8 cellular contexts compared by ENCODE assay signal in genomic region chr1:62175568-62176179, GRCh38. TPM values are rescaled to one million over a fixed set of nuclear protein-coding genes. Genes with fewer than 3 reads are reported as not detected.
DNase-seq lines count a peak whose midpoint lies in the region; ATAC-seq, FAIRE-seq and TF ChIP-seq lines count a peak whose summit lies in the region.

No MANE protein-coding gene starts in this region.

- DNase-seq in activated T-cell treated with anti-CD3 and anti-CD28 coated beads, Interleukin-2, amount 50 U/mL, for 4 hours = peak; percentile 5
- DNase-seq in activated T-cell treated with anti-CD3 and anti-CD28 coated beads for 4 hours = no peak
- peak; percentile 41 for DNase-seq in KG1 (lab: John Stamatoyannopoulos, UW)
- DNase-seq in RCC 7860 (ENCODE audit: low spot score) = peak; percentile 24
- DNase-seq in MCF 10A (ENCODE audit: unreplicated experiment) = peak; percentile 72
- DNase-seq in left lobe of liver (ENCODE audit: low spot score) = no peak
- peak; percentile 25 for DNase-seq in stromal cell of bone marrow (ENCODE audit: low read depth)

- no peak overlapping the region for H3K27ac Mint-ChIP-seq in MCF 10A (ENCODE audit: low read depth, unreplicated experiment)

- TF ChIP-seq CTCF in MCF 10A (IDR thresholded peaks at IDR 0.05; ENCODE audit: unreplicated experiment) = peak; percentile 70

- FAIRE-seq in RCC 7860 (lab: Jason Lieb, UNC) = peak; percentile 54

- CTCF ChIA-PET in MCF 10A (lab: Yijun Ruan, JAX) = interaction anchor here (0.6 to 8.5 kb wide), 62 partner anchors 9 to 1178 kb away, joined by 3 to 241 read pairs (median 4); no protein-coding TSS in a partner anchor

- no peaks in the 10 kb centered on the region for H3K9me3 Mint-ChIP-seq in activated T-cell treated with anti-CD3 and anti-CD28 coated beads, Interleukin-2, amount 50 U/mL, for 4 hours
- no peaks in the 10 kb centered on the region for H3K9me3 Mint-ChIP-seq in MCF 10A (ENCODE audit: unreplicated experiment)

- POLR2A ChIA-PET in MCF 10A (lab: Yijun Ruan, JAX) = interaction anchor here (0.9 kb wide), 1 partner anchor 232 kb away, joined by 5 read pairs; no protein-coding TSS in a partner anchor

- H3K36me3 Mint-ChIP-seq in activated T-cell treated with anti-CD3 and anti-CD28 coated beads, Interleukin-2, amount 50 U/mL, for 4 hours (ENCODE audit: insufficient read depth) = no peaks in the 10 kb centered on the region
- H3K36me3 Mint-ChIP-seq in MCF 10A (ENCODE audit: insufficient read depth, unreplicated experiment) = peaks cover 6% of the 10 kb centered on the region

- BruUV-seq in MCF 10A (replicated peaks; lab: Mats Ljungman, UMichigan) = no TSS peak

- peaks cover 6% of the 10 kb centered on the region for H3K27me3 Mint-ChIP-seq in activated T-cell treated with anti-CD3 and anti-CD28 coated beads, Interleukin-2, amount 50 U/mL, for 4 hours (ENCODE audit: low read depth)
- no peaks in the 10 kb centered on the region for H3K27me3 Mint-ChIP-seq in MCF 10A (ENCODE audit: insufficient read depth, unreplicated experiment)

- no peaks in the 10 kb centered on the region for H3K4me1 Mint-ChIP-seq in activated T-cell treated with anti-CD3 and anti-CD28 coated beads, Interleukin-2, amount 50 U/mL, for 4 hours (ENCODE audit: low read depth)
- no peaks in the 10 kb centered on the region for H3K4me1 Mint-ChIP-seq in MCF 10A (ENCODE audit: insufficient read depth, unreplicated experiment)

- no peak for ATAC-seq in activated T-cell treated with anti-CD3 and anti-CD28 coated beads, Interleukin-2, amount 50 U/mL, for 4 hours
- ATAC-seq in left lobe of liver (peak; percentile 84), GM19467 (IDR thresholded peaks at IDR 0.05; ENCODE audit: unreplicated experiment) (no peak)

- intact Hi-C loops in MCF 10A (cut with micrococcal nuclease) = loop anchor here (1.0 kb wide), 3 partner anchors 35 to 571 kb away; no protein-coding TSS in a partner anchor

- no peak overlapping the region for H3K4me3 Mint-ChIP-seq in activated T-cell treated with anti-CD3 and anti-CD28 coated beads, Interleukin-2, amount 50 U/mL, for 4 hours
- H3K4me3 Mint-ChIP-seq in MCF 10A (ENCODE audit: unreplicated experiment) = no peak overlapping the region

RNA-seq across cellular contexts. Expression of gene L1TD1, which starts 19.0 kb away (rescaled TPM):
- total RNA-seq in activated T-cell treated with anti-CD3 and anti-CD28 coated beads, Interleukin-2, amount 50 U/mL, for 4 hours = under 1 TPM; 0.13 to 0.19 (median 0.18) TPM
- not detected in 2 replicates for total RNA-seq in MCF 10A (2022)
- total RNA-seq in left lobe of liver = 0.38 TPM

Comparison
In these comparisons a context has a peak if more than half of its experiments do, and no peak if none do; other contexts are left out.
1. DNase-seq: peak in activated T-cell treated with anti-CD3 and anti-CD28 coated beads, Interleukin-2, amount 50 U/mL, for 4 hours (single experiment), KG1 (single experiment), RCC 7860 (single experiment), MCF 10A (single experiment) and stromal cell of bone marrow (single experiment); none in activated T-cell treated with anti-CD3 and anti-CD28 coated beads for 4 hours (single experiment) and left lobe of liver (single experiment).